ENCODE assay signal across 8 cellular contexts in the genomic region with DNA sequence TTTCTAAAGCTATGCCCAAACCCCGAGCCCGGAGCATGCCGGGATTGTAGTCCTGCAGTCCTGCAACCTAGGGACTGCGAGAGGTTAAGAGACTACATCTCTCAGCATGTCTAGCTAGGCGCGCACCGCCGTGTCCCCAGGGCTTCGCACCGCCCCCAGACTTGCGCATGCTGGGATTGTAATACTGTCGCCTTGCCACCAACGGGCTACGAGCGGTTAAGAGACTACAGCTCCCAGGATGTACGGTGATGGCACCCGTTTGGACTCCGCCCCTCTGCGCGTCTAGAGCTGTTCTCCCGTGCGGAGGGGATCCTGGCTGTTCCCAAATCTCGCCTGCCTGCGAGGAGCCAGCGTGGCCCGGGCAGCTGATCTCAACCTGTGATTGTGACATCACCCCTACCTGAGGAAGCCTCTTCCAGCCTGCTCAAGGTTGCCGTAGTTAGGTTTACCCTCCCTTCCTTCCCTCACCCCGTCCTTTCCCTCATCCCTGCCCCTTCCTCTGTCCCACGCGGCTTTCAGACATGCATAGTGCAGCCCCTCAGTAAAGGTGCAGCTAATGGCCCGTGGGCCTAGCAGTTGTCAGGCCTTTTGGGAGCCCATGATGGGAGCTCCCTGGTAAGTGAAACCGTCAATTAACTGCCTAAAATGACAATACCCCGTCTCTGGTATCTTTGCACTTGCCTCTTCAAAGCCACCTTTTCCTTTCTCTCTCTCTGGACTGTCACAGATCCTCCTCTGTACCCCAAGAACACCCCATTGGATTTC. TPM values are rescaled to one million over a fixed set of nuclear protein-coding genes. Genes with fewer than 3 reads are reported as not detected.
DNase-seq lines count a peak whose midpoint lies in the region; ATAC-seq lines count a peak whose summit lies in the region.

No MANE protein-coding gene starts in this region.

- no peaks in the 10 kb centered on the region for H3K9me3 ChIP-seq in duodenal mucosa (ENCODE audit: control insufficient read depth in 1 of 2, low read length in 2 of 2)

- H3K4me3 Mint-ChIP-seq in activated CD4-positive, alpha-beta memory T cell treated with anti-CD3 and anti-CD28 coated beads for 36 hours = peak overlapping the region; percentile 90

- intact Hi-C loops in activated CD4-positive, alpha-beta memory T cell treated with anti-CD3 and anti-CD28 coated beads for 36 hours (cut with micrococcal nuclease) = loop anchor here (1.0 to 2.0 kb wide), 5 partner anchors 125 to 407 kb away; a partner anchor contains a TSS

- no peaks in the 10 kb centered on the region for H3K27me3 Mint-ChIP-seq in activated CD4-positive, alpha-beta memory T cell treated with anti-CD3 and anti-CD28 coated beads for 36 hours

- CTCF ChIA-PET in activated CD4-positive, alpha-beta memory T cell treated with anti-CD3 and anti-CD28 coated beads for 36 hours (lab: Charles Lee) = interaction anchor here (0.6 to 1.1 kb wide), 2 partner anchors 12 to 124 kb away, joined by 3 read pairs; no protein-coding TSS in a partner anchor

- H3K36me3 ChIP-seq in duodenal mucosa (ENCODE audit: control insufficient read depth in 1 of 2, insufficient read depth in 2 of 2, low read length in 2 of 2) = no peaks in the 10 kb centered on the region

- peaks cover 0 to 6% of the 10 kb centered on the region in 2 donors for H3K4me1 ChIP-seq in duodenal mucosa (ENCODE audit: control insufficient read depth in 1 of 2, insufficient read depth in 2 of 2, low read length in 2 of 2)

- H3K4me1 Mint-ChIP-seq in activated CD4-positive, alpha-beta memory T cell treated with anti-CD3 and anti-CD28 coated beads for 36 hours (ENCODE audit: low read depth) = peaks cover 22% of the 10 kb centered on the region

- peak overlapping the region; percentile 80 to 82 for H3K4me3 ChIP-seq in duodenal mucosa (ENCODE audit: low read depth in 1 of 2, low read length in 2 of 2)

- peak overlapping the region; percentile 92 for H3K27ac Mint-ChIP-seq in activated CD4-positive, alpha-beta memory T cell treated with anti-CD3 and anti-CD28 coated beads for 36 hours

- peak overlapping the region; percentile 71 to 81 for H3K9ac ChIP-seq in duodenal mucosa (ENCODE audit: low read depth in 1 of 2, low read length in 2 of 2)

- no peaks in the 10 kb centered on the region for H3K9me3 Mint-ChIP-seq in activated CD4-positive, alpha-beta memory T cell treated with anti-CD3 and anti-CD28 coated beads for 36 hours

- no peaks in the 10 kb centered on the region for H3K36me3 Mint-ChIP-seq in activated CD4-positive, alpha-beta memory T cell treated with anti-CD3 and anti-CD28 coated beads for 36 hours

- DNase-seq in 8988T = peak; percentile 11
- DNase-seq in NCI-H2227 treated with DMSO at 0.1 percent for 48 hours (lab: John Stamatoyannopoulos, UW) = peak; percentile 97
- DNase-seq in activated CD4-positive, alpha-beta memory T cell treated with anti-CD3 and anti-CD28 coated beads for 36 hours = peak; percentile 96
- peak; percentile 95 for DNase-seq in midbrain (lab: John Stamatoyannopoulos, UW)
- peak; percentile 91 for DNase-seq in stimulated activated CD8-positive, alpha-beta memory T cell treated with anti-CD3 and anti-CD28 coated beads, Interleukin-4, amount 100 ng/mL, for 48 hours

- POLR2A ChIA-PET in activated CD4-positive, alpha-beta memory T cell treated with anti-CD3 and anti-CD28 coated beads for 36 hours (lab: Charles Lee) = interaction anchor here (0.6 to 1.6 kb wide), 6 partner anchors 10 to 699 kb away, joined by 3 to 9 read pairs (median 4); a partner anchor contains a TSS

- ATAC-seq in GM18517 (IDR thresholded peaks at IDR 0.05; ENCODE audit: unreplicated experiment) = peak; percentile 97
- ATAC-seq in HG03064 (IDR thresholded peaks at IDR 0.05; ENCODE audit: low read depth, unreplicated experiment) = peak; percentile 99

- peak overlapping the region; percentile 68 for H3K27ac ChIP-seq in duodenal mucosa (ENCODE audit: low read depth, low read length)

- H3K27me3 ChIP-seq in duodenal mucosa (ENCODE audit: control insufficient read depth in 1 of 2, insufficient read depth in 2 of 2, low read length in 2 of 2) = no peaks in the 10 kb centered on the region

RNA-seq across cellular contexts. Expression of a gene that starts 6.3 kb away (rescaled TPM):
- 10 to 100 TPM; 23.6 TPM for total RNA-seq in activated CD4-positive, alpha-beta memory T cell treated with anti-CD3 and anti-CD28 coated beads for 36 hours

Comparison
In these comparisons a context has a peak if more than half of its experiments do, and no peak if none do; other contexts are left out.
1. Peak in every context shown above with its lines: DNase-seq, ATAC-seq, H3K4me3 ChIP-seq and H3K27ac ChIP-seq.
2. DNase-seq: peak in every context shown above with its lines; median percentile 97 in NCI-H2227 treated with DMSO at 0.1 percent for 48 hours; 96 in activated CD4-positive, alpha-beta memory T cell treated with anti-CD3 and anti-CD28 coated beads for 36 hours; 95 in midbrain; 91 in stimulated activated CD8-positive, alpha-beta memory T cell treated with anti-CD3 and anti-CD28 coated beads, Interleukin-4, amount 100 ng/mL, for 48 hours; 11 in 8988T.